13 cellular contexts compared by ENCODE assay signal in genomic region chr19:1037553-1038115, GRCh38. TPM values are rescaled to one million over a fixed set of nuclear protein-coding genes. Genes with fewer than 3 reads are reported as not detected.
DNase-seq lines count a peak whose midpoint lies in the region; ATAC-seq and TF ChIP-seq lines count a peak whose summit lies in the region.
"Had no signal": no experiment of that assay in that cellular context is flagged by ENCODE, and none has a peak within 500 bp of the region (broad histone marks: within the 10 kb centered on the region; RNA-seq: fewer than 3 reads in every experiment).

No MANE protein-coding gene starts in this region.

- no peak overlapping the region for H2AFZ ChIP-seq in H9 (ENCODE audit: low read length)

- no peak overlapping the region for H3K56ac ChIP-seq in H9 (ENCODE audit: insufficient read length, low read depth, low read length)

- no peaks in the 10 kb centered on the region for H3K4me1 ChIP-seq in H9 (ENCODE audit: insufficient read depth, low read length)

- H3K23ac ChIP-seq in H9 (ENCODE audit: insufficient read length, low read depth, low read length), result no peak overlapping the region

- H3K4me1 Mint-ChIP-seq in CD14-positive monocyte (peaks cover 57% of the 10 kb centered on the region), H9 (peaks cover 13 to 25% of the 10 kb centered on the region in 2 experiments), naive B cell (peaks cover 43 to 68% (median 67%) of the 10 kb centered on the region in 3 donors)
- H3K4me1 Mint-ChIP-seq in activated T-helper 17 cell treated with anti-CD3 and anti-CD28 coated beads, Interleukin-2, amount 50 U/mL, for 72 hours, result peaks cover 25% of the 10 kb centered on the region

- no peak overlapping the region for H3K27ac ChIP-seq in H9 (ENCODE audit: insufficient read length, low read depth, low read length)

- intact Hi-C loops in CD14-positive monocyte (cut with micrococcal nuclease), result loop anchor here in 1 of 2 donors (2.0 to 5.0 kb wide), 2 partner anchors 13 to 35 kb away; no protein-coding TSS in a partner anchor

- no peaks in the 10 kb centered on the region for H3K9me3 ChIP-seq in H9 (ENCODE audit: control insufficient read depth, low read depth, low read length)

- H3K27ac Mint-ChIP-seq in CD14-positive monocyte, result peak overlapping the region; percentile 49 to 97 (median 95)
- peak overlapping the region in 2 of 3 experiments; percentile 17 to 79; a peak in 3 of 7 replicates for H3K27ac Mint-ChIP-seq in H9
- peak overlapping the region; percentile 54 for H3K27ac Mint-ChIP-seq in activated T-helper 17 cell treated with anti-CD3 and anti-CD28 coated beads, Interleukin-2, amount 50 U/mL, for 72 hours
- peak overlapping the region; percentile 96 to 99 (median 97) for H3K27ac Mint-ChIP-seq in naive B cell

- H2BK20ac ChIP-seq in H9 (ENCODE audit: low read depth, low read length, poor library complexity, severe bottlenecking), result no peak overlapping the region

- no peaks in the 10 kb centered on the region for H4K20me1 ChIP-seq in H9 (ENCODE audit: control insufficient read depth, insufficient read depth, insufficient read length)

- no peak overlapping the region for H3K9ac ChIP-seq in H9 (ENCODE audit: extremely low read depth, insufficient read length, low read length)

- H3K18ac ChIP-seq in H9 (ENCODE audit: insufficient read length, low read depth, low read length), result no peak overlapping the region

- no peak overlapping the region for H2AK5ac ChIP-seq in H9 (ENCODE audit: insufficient read length, low read length)

- no peak overlapping the region for H2BK120ac ChIP-seq in H9 (ENCODE audit: low read depth, low read length, poor library complexity, severe bottlenecking)

- H3K4me2 ChIP-seq in H9 (ENCODE audit: insufficient read depth, insufficient read length, low read length), result no peak overlapping the region

- no peaks in the 10 kb centered on the region for H3K27me3 ChIP-seq in H9 (ENCODE audit: insufficient read depth, low read length)

- no peak overlapping the region for H3T11ph ChIP-seq in H9 (ENCODE audit: low read length)

- H2BK15ac ChIP-seq in H9 (ENCODE audit: low read depth, low read length), result no peak overlapping the region

- peaks cover 0 to 4% (median 0%) of the 10 kb centered on the region in 7 donors for H3K9me3 Mint-ChIP-seq in CD14-positive monocyte
- no peaks in the 10 kb centered on the region for H3K9me3 Mint-ChIP-seq in H9
- no peaks in the 10 kb centered on the region for H3K9me3 Mint-ChIP-seq in activated T-helper 17 cell treated with anti-CD3 and anti-CD28 coated beads, Interleukin-2, amount 50 U/mL, for 72 hours
- H3K9me3 Mint-ChIP-seq in naive B cell, result peaks cover 0 to 2% (median 0%) of the 10 kb centered on the region in 7 donors

- no peaks in the 10 kb centered on the region for H3K79me2 ChIP-seq in H9 (ENCODE audit: insufficient read depth, low read length)

- H3K27me3 Mint-ChIP-seq in CD14-positive monocyte (ENCODE audit: low read depth in 3 of 3) (peaks cover 0 to 2% (median 1%) of the 10 kb centered on the region in 3 donors), H9 (ENCODE audit: low read depth) (peaks cover 3% of the 10 kb centered on the region; the same call in 1 of the 2 replicates), naive B cell (no peaks in the 10 kb centered on the region)
- H3K27me3 Mint-ChIP-seq in activated T-helper 17 cell treated with anti-CD3 and anti-CD28 coated beads, Interleukin-2, amount 50 U/mL, for 72 hours, result no peaks in the 10 kb centered on the region

- H4K8ac ChIP-seq in H9 (replicated peaks; ENCODE audit: insufficient read length, low read depth, low read length), result no peak overlapping the region

- H3K14ac ChIP-seq in H9 (ENCODE audit: insufficient read depth, low read length), result no peak overlapping the region

- DNase-seq in CD14-positive monocyte (ENCODE audit: low spot score) (no peak), H9 (no peak), naive B cell (no peak), ecto neural progenitor cell (ENCODE audit: low spot score) (no peak), NCI-H82 treated with DMSO at 0.1 percent for 48 hours (lab: John Stamatoyannopoulos, UW; ENCODE audit: unreplicated experiment) (no peak)
- DNase-seq in central memory CD4-positive, alpha-beta T cell, result no peak
- DNase-seq: activated effector memory CD4-positive, alpha-beta T cell treated with Interleukin-2 at 50 U/mL for 16 hours; stimulated activated CD4-positive, alpha-beta T cell treated with anti-CD3 and anti-CD28 coated beads, Interleukin-4, amount 100 ng/mL, for 4 hours had no signal

- ATAC-seq in activated T-helper 17 cell treated with anti-CD3 and anti-CD28 coated beads, Interleukin-2, amount 50 U/mL, for 72 hours (replicated peaks), result no peak
- ATAC-seq in naive B cell (ENCODE audit: low read depth in 2 of 2), result peak in 1 of 2 donors; percentile 1
- ATAC-seq in HG02678 (IDR thresholded peaks at IDR 0.05; ENCODE audit: unreplicated experiment), result no peak

- H3K4me3 Mint-ChIP-seq in CD14-positive monocyte (peak overlapping the region; percentile 69 to 98), H9 (no peak overlapping the region; a peak in 2 of 5 replicates), naive B cell (peak overlapping the region; percentile 91 to 99 (median 97))
- peak overlapping the region; percentile 93 for H3K4me3 Mint-ChIP-seq in activated T-helper 17 cell treated with anti-CD3 and anti-CD28 coated beads, Interleukin-2, amount 50 U/mL, for 72 hours

- H2BK12ac ChIP-seq in H9 (ENCODE audit: insufficient read length, low read depth, low read length), result no peak overlapping the region

- no peak overlapping the region for H2BK5ac ChIP-seq in H9 (ENCODE audit: insufficient read length, low read length)

- peaks cover 9% of the 10 kb centered on the region for H3K23me2 ChIP-seq in H9 (ENCODE audit: insufficient read length, low read depth, low read length, poor library complexity, severe bottlenecking)

- H3K79me1 ChIP-seq in H9 (ENCODE audit: insufficient read depth, low read depth, low read length, poor library complexity, severe bottlenecking), result no peaks in the 10 kb centered on the region

- H4K5ac ChIP-seq in H9 (ENCODE audit: insufficient read length, low read depth, low read length), result no peak overlapping the region

- H3K36me3 Mint-ChIP-seq in CD14-positive monocyte (peaks cover 30 to 39% of the 10 kb centered on the region in 2 donors), H9 (ENCODE audit: insufficient read depth in 1 of 3, low read depth in 3 of 3) (peaks cover 31 to 53% (median 47%) of the 10 kb centered on the region in 3 experiments), naive B cell (peaks cover 0 to 18% of the 10 kb centered on the region in 2 donors)
- peaks cover 53% of the 10 kb centered on the region for H3K36me3 Mint-ChIP-seq in activated T-helper 17 cell treated with anti-CD3 and anti-CD28 coated beads, Interleukin-2, amount 50 U/mL, for 72 hours (ENCODE audit: low read depth)

- no peak overlapping the region for H4K91ac ChIP-seq in H9 (ENCODE audit: insufficient read length, low read depth, low read length)

- no peak for TF ChIP-seq CTCF in CD14-positive monocyte (IDR thresholded peaks at IDR 0.05)
- TF ChIP-seq CTCF in H9 (conservative IDR thresholded peaks at IDR 0.05), result no peak

- no CpG with 5 or more reads among the region's 23 CpGs for WGBS in H9 (ENCODE audit: extremely low coverage, insufficient read length, low lambda C conversion rate)

- no peak overlapping the region for H3K4ac ChIP-seq in H9 (ENCODE audit: low read depth, low read length)

RNA-seq across cellular contexts. Expression of gene ABCA7, which starts 2.3 kb away (rescaled TPM):
- polyA plus RNA-seq in CD14-positive monocyte (1 to 10 TPM; 1.7 to 7.8 TPM), naive B cell (ENCODE audit: low read depth in 6 of 6) (10 to 100 TPM in 4 of 6 donors, 1 to 10 TPM in 2; 9.4 to 22.5 (median 11.1) TPM)
- 28.3 and 34.6 TPM in 2 replicates for total RNA-seq in H9 (2021)
- total RNA-seq in activated T-helper 17 cell treated with anti-CD3 and anti-CD28 coated beads, Interleukin-2, amount 50 U/mL, for 72 hours, result 10 to 100 TPM; 21.8 to 31.2 TPM

RNA-seq across cellular contexts. Expression of gene CNN2, which starts 11.2 kb away (rescaled TPM):
- polyA plus RNA-seq in CD14-positive monocyte, result 100 to 1,000 TPM in 1 of 2 donors, 10 to 100 TPM in 1; 69.9 to 144 TPM
- total RNA-seq in H9 (2021), result 524 and 529 TPM in 2 replicates
- 100 to 1,000 TPM; 152 to 246 TPM for total RNA-seq in activated T-helper 17 cell treated with anti-CD3 and anti-CD28 coated beads, Interleukin-2, amount 50 U/mL, for 72 hours
- 100 to 1,000 TPM; 408 to 648 (median 492) TPM for polyA plus RNA-seq in naive B cell (ENCODE audit: low read depth in 6 of 6)

RNA-seq across cellular contexts. Expression of gene RNU6-2, which starts 16.3 kb away (rescaled TPM):
- polyA plus RNA-seq in CD14-positive monocyte, result not detected
- not detected in 2 replicates for total RNA-seq in H9 (2021)
- total RNA-seq in activated T-helper 17 cell treated with anti-CD3 and anti-CD28 coated beads, Interleukin-2, amount 50 U/mL, for 72 hours, result not detected
- polyA plus RNA-seq in naive B cell (ENCODE audit: low read depth in 6 of 6), result not detected
- total RNA-seq: lung microvascular endothelial cell, SK-MEL-5 had no signal
- polyA plus RNA-seq: esophagus had no signal

RNA-seq across cellular contexts. Expression of gene TMEM259, which starts 16.7 kb away (rescaled TPM):
- 10 to 100 TPM; 37.4 to 45.0 TPM for polyA plus RNA-seq in CD14-positive monocyte
- total RNA-seq in H9 (2021), result 169 and 171 TPM in 2 replicates
- total RNA-seq in activated T-helper 17 cell treated with anti-CD3 and anti-CD28 coated beads, Interleukin-2, amount 50 U/mL, for 72 hours, result 100 to 1,000 TPM; 101 to 120 TPM
- polyA plus RNA-seq in naive B cell (ENCODE audit: low read depth in 6 of 6), result 10 to 100 TPM; 37.2 to 75.5 (median 49.5) TPM

RNA-seq across cellular contexts. Expression of gene ARHGAP45, which starts 29.3 kb away (rescaled TPM):
- polyA plus RNA-seq in CD14-positive monocyte (100 to 1,000 TPM; 108 to 137 TPM), naive B cell (ENCODE audit: low read depth in 6 of 6) (100 to 1,000 TPM; 181 to 432 (median 210) TPM)
- 35.0 and 39.8 TPM in 2 replicates for total RNA-seq in H9 (2021)
- total RNA-seq in activated T-helper 17 cell treated with anti-CD3 and anti-CD28 coated beads, Interleukin-2, amount 50 U/mL, for 72 hours, result 100 to 1,000 TPM; 211 to 310 TPM

Comparison
In these comparisons a context has a peak if more than half of its experiments do, and no peak if none do; other contexts are left out.
1. H3K4me3 Mint-ChIP-seq: peak in CD14-positive monocyte (2 of 2), activated T-helper 17 cell treated with anti-CD3 and anti-CD28 coated beads, Interleukin-2, amount 50 U/mL, for 72 hours (single experiment) and naive B cell (8 of 8); none in H9 (0 of 2).
2. Peak in every context shown above with its lines, with median percentiles within 50 percentile points of each other: H3K27ac Mint-ChIP-seq.